Comparison of ENCODE assay signal across 11 cellular contexts in the genomic region with DNA sequence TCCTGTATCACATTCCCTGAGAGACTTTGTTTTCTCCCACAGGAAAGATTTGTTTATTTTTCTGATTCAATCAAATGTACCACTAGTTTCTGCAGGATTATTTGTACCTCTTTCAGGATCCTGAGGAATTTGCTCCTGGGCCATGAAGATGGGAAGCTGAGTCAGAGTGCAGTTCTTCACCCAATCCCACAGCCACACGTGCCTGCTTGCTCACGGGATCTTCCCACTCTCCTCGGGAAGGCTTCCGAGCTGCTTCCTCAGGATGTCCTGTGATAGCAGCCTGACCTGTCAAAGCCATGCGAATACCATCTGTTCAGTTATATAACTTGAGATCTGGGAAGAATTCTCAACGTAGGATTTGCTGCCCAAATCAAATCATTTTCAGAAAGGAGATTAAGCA. TPM values are rescaled to one million over a fixed set of nuclear protein-coding genes. Genes with fewer than 3 reads are reported as not detected.
DNase-seq lines count a peak whose midpoint lies in the region; TF ChIP-seq lines count a peak whose summit lies in the region.
"Had no signal": no experiment of that assay in that cellular context is flagged by ENCODE, and none has a peak within 500 bp of the region (broad histone marks: within the 10 kb centered on the region; RNA-seq: fewer than 3 reads in every experiment).

No MANE protein-coding gene starts in this region.

- H3K9me2 ChIP-seq in SK-N-SH: no peaks in the 10 kb centered on the region

- no peak for TF ChIP-seq EP300 in SK-N-SH (IDR thresholded peaks at IDR 0.05; ENCODE audit: borderline replicate concordance in 1 of 2, low read depth in 1 of 2, low read length in 1 of 2)

- H3K27ac ChIP-seq in SK-N-SH (ENCODE audit: low read depth in 2 of 2, low read length in 1 of 2) (no peak overlapping the region), smooth muscle cell (ENCODE audit: low read depth) (peak overlapping the region; percentile 25)
- H3K27ac ChIP-seq: ascending aorta, neutrophil had no signal

- H3K9me3 ChIP-seq in SK-N-SH (no peaks in the 10 kb centered on the region), smooth muscle cell (replicated peaks; ENCODE audit: low read depth) (no peaks in the 10 kb centered on the region)
- H3K9me3 ChIP-seq: ascending aorta, neutrophil had no signal

- H3K4me2 ChIP-seq in SK-N-SH (no peak overlapping the region; the same call in 1 of the 2 replicates), smooth muscle cell (peak overlapping the region; percentile 29)

- peak overlapping the region; percentile 47 for H3K27ac Mint-ChIP-seq in HFFc6
- H3K27ac Mint-ChIP-seq: activated CD8-positive, alpha-beta T cell treated with anti-CD3 and anti-CD28 coated beads for 36 hours had no signal

- CTCF ChIA-PET in SK-N-SH (lab: Yijun Ruan, JAX): interaction anchor here (1.0 kb wide), 1 partner anchor 77 kb away, joined by 3 read pairs; no protein-coding TSS in a partner anchor

- H2AFZ ChIP-seq in SK-N-SH (ENCODE audit: low read depth) (no peak overlapping the region), smooth muscle cell (ENCODE audit: low read depth) (no peak overlapping the region)

- H3F3A ChIP-seq in SK-N-SH (replicated peaks; ENCODE audit: insufficient read depth) (peaks cover 6% of the 10 kb centered on the region), smooth muscle cell (ENCODE audit: low read depth) (no peaks in the 10 kb centered on the region)

- POLR2A ChIA-PET in SK-N-SH (lab: Yijun Ruan, JAX): no interaction called here

- H3K36me3 ChIP-seq in SK-N-SH (replicated peaks in 1 of 2; ENCODE audit: control insufficient read depth in 1 of 2, insufficient read depth in 2 of 2, low read length in 1 of 2) (no peaks in the 10 kb centered on the region), smooth muscle cell (ENCODE audit: low read depth) (no peaks in the 10 kb centered on the region)
- H3K36me3 ChIP-seq: ascending aorta, neutrophil had no signal

- H3K4me1 ChIP-seq in SK-N-SH (ENCODE audit: control insufficient read depth in 1 of 2, insufficient read depth in 2 of 2, low read depth in 1 of 2, low read length in 1 of 2): peaks cover 3 to 8% of the 10 kb centered on the region in 2 experiments; a peak in 1 of 4 replicates
- no peaks in the 10 kb centered on the region for H3K4me1 ChIP-seq in smooth muscle cell (ENCODE audit: low read depth)
- H3K4me1 ChIP-seq: ascending aorta had no signal

- WGBS in SK-N-SH (ENCODE audit: low lambda C conversion rate): 18% methylated on average over 6 of the region's 6 CpGs
- 20% methylated on average over 6 of the region's 6 CpGs for whole genome bisulfite sequencing in smooth muscle cell (ENCODE audit: low lambda C conversion rate)

- DNase-seq in HFFc6: peak; percentile 70
- DNase-seq in SK-N-SH: no peak
- peak; percentile 88 for DNase-seq in fibroblast of pulmonary artery (ENCODE audit: low read depth)
- DNase-seq in smooth muscle cell (lab: John Stamatoyannopoulos, UW; ENCODE audit: unreplicated experiment): no peak
- no peak for DNase-seq in NCI-H748 treated with DMSO at 0.1 percent for 48 hours (lab: John Stamatoyannopoulos, UW)
- DNase-seq in Kasumi-1 (lab: John Stamatoyannopoulos, UW): no peak
- no peak for DNase-seq in NCI-H146 treated with DMSO at 0.1 percent for 48 hours (lab: John Stamatoyannopoulos, UW; ENCODE audit: unreplicated experiment)
- DNase-seq in activated CD4-positive, alpha-beta T cell treated with anti-CD3 and anti-CD28 coated beads for 48 hours: no peak
- DNase-seq: activated CD8-positive, alpha-beta T cell treated with anti-CD3 and anti-CD28 coated beads for 36 hours had no signal

- H3K4me1 Mint-ChIP-seq in HFFc6 (ENCODE audit: low read depth): peaks cover 25% of the 10 kb centered on the region

- peaks cover 3% of the 10 kb centered on the region for H3K27me3 Mint-ChIP-seq in HFFc6 (ENCODE audit: insufficient read depth)
- H3K27me3 Mint-ChIP-seq: activated CD8-positive, alpha-beta T cell treated with anti-CD3 and anti-CD28 coated beads for 36 hours had no signal

- H4K20me1 ChIP-seq in SK-N-SH (ENCODE audit: insufficient read depth) (no peaks in the 10 kb centered on the region), smooth muscle cell (ENCODE audit: low read depth) (no peaks in the 10 kb centered on the region)

- TF ChIP-seq CTCF in HFFc6 (IDR thresholded peaks at IDR 0.05): no peak
- no peak for TF ChIP-seq CTCF in SK-N-SH (IDR thresholded peaks at IDR 0.05)
- TF ChIP-seq CTCF in fibroblast of pulmonary artery (IDR thresholded peaks at IDR 0.05; ENCODE audit: low read length, missing control alignments): no peak
- no peak for TF ChIP-seq CTCF in smooth muscle cell (IDR thresholded peaks at IDR 0.05; ENCODE audit: borderline replicate concordance, insufficient read depth, poor library complexity, severe bottlenecking)

- H3K4me3 Mint-ChIP-seq in HFFc6: peak overlapping the region; percentile 52; the same call in 1 of the 2 replicates
- H3K4me3 Mint-ChIP-seq: activated CD8-positive, alpha-beta T cell treated with anti-CD3 and anti-CD28 coated beads for 36 hours had no signal

- H3K27me3 ChIP-seq in SK-N-SH (ENCODE audit: insufficient read depth): no peaks in the 10 kb centered on the region
- no peaks in the 10 kb centered on the region for H3K27me3 ChIP-seq in smooth muscle cell (ENCODE audit: low read depth)
- H3K27me3 ChIP-seq: ascending aorta, neutrophil had no signal

- H3K9ac ChIP-seq in SK-N-SH (no peak overlapping the region), smooth muscle cell (ENCODE audit: low read depth) (no peak overlapping the region)

- H3K4me3 ChIP-seq in SK-N-SH (ENCODE audit: low read depth in 2 of 2, low read length in 1 of 2): no peak overlapping the region
- H3K4me3 ChIP-seq in fibroblast of pulmonary artery (replicated peaks; ENCODE audit: low read depth, low read length): no peak overlapping the region
- H3K4me3 ChIP-seq in smooth muscle cell: no peak overlapping the region
- H3K4me3 ChIP-seq: ascending aorta had no signal

- H3K79me2 ChIP-seq in SK-N-SH (ENCODE audit: insufficient read depth) (no peaks in the 10 kb centered on the region), smooth muscle cell (ENCODE audit: low read depth) (no peaks in the 10 kb centered on the region)

- H3K9me3 Mint-ChIP-seq in HFFc6: no peaks in the 10 kb centered on the region
- H3K9me3 Mint-ChIP-seq: activated CD8-positive, alpha-beta T cell treated with anti-CD3 and anti-CD28 coated beads for 36 hours had no signal

- no peak for TF ChIP-seq RAD21 in SK-N-SH (IDR thresholded peaks at IDR 0.05; ENCODE audit: low read length)

- H3K36me3 Mint-ChIP-seq in HFFc6 (ENCODE audit: low read depth): no peaks in the 10 kb centered on the region

TF ChIP-seq in SK-N-SH, 30 proteins besides CTCF, POLR2A, EP300 and RAD21:
- TF ChIP-seq MXI1 (IDR thresholded peaks at IDR 0.05; ENCODE audit: low read depth, low read length) (peak; percentile 83; the same call in 1 of the 2 replicates), TEAD4 (IDR thresholded peaks at IDR 0.05; ENCODE audit: borderline replicate concordance, insufficient read depth) (no peak), TCF12 (IDR thresholded peaks at IDR 0.05) (peak; percentile 50; the same call in 1 of the 2 replicates), MAX (IDR thresholded peaks at IDR 0.05; ENCODE audit: low read depth) (peak; percentile 62; the same call in 1 of the 2 replicates)

RNA-seq across cellular contexts. Expression of gene HIF1A, which starts 41.8 kb away (rescaled TPM):
- total RNA-seq in HFFc6 (2021; fragmentation: NEBNext Ultra II Directional; extraction: Animal tissue kit (Norgen Biotek cat#: 25700)): 100 to 1,000 TPM; 217 to 265 (median 233) TPM
- 18.9 and 20.8 TPM in 2 replicates for polyA plus RNA-seq in SK-N-SH (2012; rRNA removed)
- 27.2 and 37.6 TPM in 2 replicates for polyA plus RNA-seq in SK-N-SH (2012; cell fraction: cytosol; rRNA removed)
- polyA plus RNA-seq in SK-N-SH (2012; cell fraction: nucleus; rRNA removed): 23.5 and 50.4 TPM in 2 replicates
- 333 and 376 TPM in 2 replicates for total RNA-seq in smooth muscle cell
- polyA plus RNA-seq in smooth muscle cell: 140 and 152 TPM in 2 replicates

Comparison
In these comparisons a context has a peak if more than half of its experiments do, and no peak if none do; other contexts are left out.
1. DNase-seq: peak in HFFc6 (single experiment) and fibroblast of pulmonary artery (single experiment); none in SK-N-SH (single experiment), smooth muscle cell (single experiment), NCI-H748 treated with DMSO at 0.1 percent for 48 hours (single experiment), Kasumi-1 (0 of 2), NCI-H146 treated with DMSO at 0.1 percent for 48 hours (single experiment) and activated CD4-positive, alpha-beta T cell treated with anti-CD3 and anti-CD28 coated beads for 48 hours (single experiment).